Comparison of ENCODE assay signal across 1 cellular context in the genomic region with DNA sequence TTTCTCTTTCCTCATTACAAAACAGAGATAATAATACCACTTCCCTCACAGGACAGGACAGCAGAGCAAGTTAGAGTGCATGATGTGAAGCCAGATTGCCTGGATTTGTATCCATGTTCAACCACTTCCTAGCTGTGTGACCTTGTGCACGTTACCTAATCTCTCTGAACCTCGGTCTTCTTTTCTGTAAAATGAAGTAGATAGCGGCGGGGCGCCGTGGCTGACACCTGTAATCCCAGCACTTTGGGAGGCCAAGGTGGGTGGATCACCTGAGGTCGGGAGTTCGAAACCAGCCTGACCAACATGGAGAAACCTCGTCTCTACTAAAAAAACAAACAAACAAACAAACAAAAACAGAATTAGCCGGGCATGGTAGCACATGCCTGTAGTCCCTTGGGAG. TPM values are rescaled to one million over a fixed set of nuclear protein-coding genes. Genes with fewer than 3 reads are reported as not detected.
"Had no signal": no experiment of that assay in that cellular context is flagged by ENCODE, and none has a peak within 500 bp of the region (broad histone marks: within the 10 kb centered on the region; RNA-seq: fewer than 3 reads in every experiment).

No MANE protein-coding gene starts in this region.

RNA-seq across cellular contexts. Expression of a gene that starts 10.7 kb away (rescaled TPM):
- total RNA-seq: myocyte had no signal
